ENCODE assay signal across 27 cellular contexts in genomic region chr11:107331728-107332127, GRCh38.
"Had no signal": no experiment of that assay in that cellular context is flagged by ENCODE, and none has a peak within 500 bp of the region (broad histone marks: within the 10 kb centered on the region; RNA-seq: fewer than 3 reads in every experiment).

No MANE protein-coding gene starts in this region.

- H3K4me1 ChIP-seq: left lung, right lobe of liver, stomach, suprapubic skin, tibial nerve had no signal

- H3K9me3 ChIP-seq: left lung, right lobe of liver, stomach, suprapubic skin, tibial nerve had no signal

- H2AFZ ChIP-seq: hepatocyte, neural progenitor cell had no signal

- H3K9me3 Mint-ChIP-seq: activated CD4-positive, alpha-beta memory T cell treated with anti-CD3 and anti-CD28 coated beads for 36 hours; activated naive CD8-positive, alpha-beta T cell treated with anti-CD3 and anti-CD28 coated beads for 36 hours; effector memory CD8-positive, alpha-beta T cell; naive thymus-derived CD8-positive, alpha-beta T cell; neural progenitor cell had no signal

- H3K9ac ChIP-seq: neural progenitor cell had no signal

- H3K4me1 Mint-ChIP-seq: activated naive CD8-positive, alpha-beta T cell treated with anti-CD3 and anti-CD28 coated beads for 36 hours; naive thymus-derived CD8-positive, alpha-beta T cell; neural progenitor cell had no signal

- DNase-seq: activated CD4-positive, alpha-beta memory T cell treated with anti-CD3 and anti-CD28 coated beads for 36 hours; activated CD4-positive, alpha-beta T cell treated with anti-CD3 and anti-CD28 coated beads for 48 hours; activated naive CD4-positive, alpha-beta T cell treated with Interleukin-2 at 50 U/mL for 16 hours; activated naive CD8-positive, alpha-beta T cell treated with anti-CD3 and anti-CD28 coated beads for 36 hours; activated T-cell treated with anti-CD3 and anti-CD28 coated beads, Interleukin-2, amount 50 U/mL, for 48 hours; central memory CD4-positive, alpha-beta T cell; dorsolateral prefrontal cortex; effector memory CD8-positive, alpha-beta T cell; glutamatergic neuron; kidney glomerular epithelial cell; left lung; naive thymus-derived CD8-positive, alpha-beta T cell; posterior cingulate gyrus; right lobe of liver; stimulated activated CD4-positive, alpha-beta T cell treated with anti-CD3 and anti-CD28 coated beads, Interleukin-1b, Interleukin-23, amount 100 ng/mL, for 48 hours; stomach had no signal

- H3K27me3 Mint-ChIP-seq: activated CD4-positive, alpha-beta memory T cell treated with anti-CD3 and anti-CD28 coated beads for 36 hours; activated naive CD8-positive, alpha-beta T cell treated with anti-CD3 and anti-CD28 coated beads for 36 hours; effector memory CD8-positive, alpha-beta T cell; naive thymus-derived CD8-positive, alpha-beta T cell had no signal

- H3K4me3 ChIP-seq: dorsolateral prefrontal cortex, hepatocyte, left lung, lung, neural progenitor cell, right lobe of liver, skin epidermis, stomach, suprapubic skin, tibial nerve had no signal

- ATAC-seq: effector memory CD8-positive, alpha-beta T cell; esophagus mucosa; left lung; naive thymus-derived CD8-positive, alpha-beta T cell; right lobe of liver had no signal

- H3K79me2 ChIP-seq: hepatocyte had no signal

- FAIRE-seq: astrocyte, endothelial cell of umbilical vein, frontal cortex, urothelium cell line had no signal

- H3K27ac ChIP-seq: dorsolateral prefrontal cortex, hepatocyte, left lung, neural progenitor cell, right lobe of liver, skin epidermis, stomach, suprapubic skin, tibial nerve had no signal

- H3K4me2 ChIP-seq: hepatocyte, neural progenitor cell had no signal

- H3K27ac Mint-ChIP-seq: activated CD4-positive, alpha-beta memory T cell treated with anti-CD3 and anti-CD28 coated beads for 36 hours; activated naive CD8-positive, alpha-beta T cell treated with anti-CD3 and anti-CD28 coated beads for 36 hours; naive thymus-derived CD8-positive, alpha-beta T cell; neural progenitor cell had no signal

- H3K27me3 ChIP-seq: dorsolateral prefrontal cortex, hepatocyte, left lung, neural progenitor cell, right lobe of liver, stomach, suprapubic skin, tibial nerve had no signal

- H3K4me3 Mint-ChIP-seq: activated CD4-positive, alpha-beta memory T cell treated with anti-CD3 and anti-CD28 coated beads for 36 hours; activated naive CD8-positive, alpha-beta T cell treated with anti-CD3 and anti-CD28 coated beads for 36 hours; effector memory CD8-positive, alpha-beta T cell; naive thymus-derived CD8-positive, alpha-beta T cell; neural progenitor cell had no signal
